16 cellular contexts compared by ENCODE assay signal in the genomic region with DNA sequence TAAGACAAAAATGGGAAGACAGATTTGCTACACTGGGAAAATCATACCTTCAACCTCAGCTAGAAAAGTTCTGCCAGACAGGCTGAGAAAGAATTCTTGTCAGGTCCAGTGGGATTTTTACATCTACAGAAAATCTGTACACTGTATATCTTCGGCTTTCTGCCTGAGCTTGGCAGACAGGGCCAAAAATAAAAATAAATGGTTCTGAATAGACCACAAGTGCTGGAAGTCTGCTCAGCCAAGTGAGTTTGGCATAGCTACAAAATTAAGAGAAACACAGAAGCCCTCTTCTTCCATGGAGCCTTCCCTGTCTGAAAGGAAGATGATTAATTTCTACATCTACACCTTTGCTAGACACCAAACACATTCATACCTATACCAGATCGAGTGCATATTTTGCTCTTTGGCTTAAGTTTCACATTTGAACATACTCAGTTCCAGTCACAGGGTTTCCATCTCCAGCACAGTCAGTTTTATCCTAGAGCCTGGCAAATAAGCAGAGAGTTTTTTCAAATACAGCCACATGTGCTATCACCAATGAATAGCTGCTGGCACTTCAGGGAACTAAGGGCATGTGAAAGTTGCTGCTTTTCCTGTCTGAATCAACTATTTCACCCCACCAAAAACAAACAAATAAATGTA.
"Had no signal": no experiment of that assay in that cellular context is flagged by ENCODE, and none has a peak within 500 bp of the region (broad histone marks: within the 10 kb centered on the region; RNA-seq: fewer than 3 reads in every experiment).

No MANE protein-coding gene starts in this region.

- H3K9me3 ChIP-seq: psoas muscle, right lobe of liver, upper lobe of right lung had no signal

- H3K27ac ChIP-seq: psoas muscle, right lobe of liver, upper lobe of right lung had no signal

- H3K27me3 ChIP-seq: right lobe of liver, upper lobe of right lung had no signal

- H3K36me3 Mint-ChIP-seq: activated naive CD8-positive, alpha-beta T cell; brain had no signal

- H3K27ac Mint-ChIP-seq: activated naive CD8-positive, alpha-beta T cell; dendritic cell treated with granulocyte-macrophage colony-stimulating factor and Interleukin-4, amounts not matched to agents 40 ng/mL and 50 ng/mL, for 4 days; nephron had no signal

- H3K9me3 Mint-ChIP-seq: dendritic cell treated with granulocyte-macrophage colony-stimulating factor and Interleukin-4, amounts not matched to agents 40 ng/mL and 50 ng/mL, for 4 days had no signal

- H3K36me3 ChIP-seq: right lobe of liver, upper lobe of right lung had no signal

- H3K4me3 Mint-ChIP-seq: activated naive CD8-positive, alpha-beta T cell; brain; dendritic cell treated with granulocyte-macrophage colony-stimulating factor and Interleukin-4, amounts not matched to agents 40 ng/mL and 50 ng/mL, for 4 days; nephron had no signal

- H3K4me3 ChIP-seq: psoas muscle, right lobe of liver, upper lobe of right lung had no signal

- H3K27me3 Mint-ChIP-seq: dendritic cell treated with granulocyte-macrophage colony-stimulating factor and Interleukin-4, amounts not matched to agents 40 ng/mL and 50 ng/mL, for 4 days had no signal

- DNase-seq: activated CD4-positive, alpha-beta T cell treated with anti-CD3 and anti-CD28 coated beads, Interleukin-2, amount 50 U/mL, for 4 hours; activated CD4-positive, CD25-positive, alpha-beta regulatory T cell treated with anti-CD3 and anti-CD28 coated beads, Interleukin-2, amount 50 U/mL, for 72 hours; activated T-cell treated with anti-CD3 and anti-CD28 coated beads for 4 hours; amniotic stem cell; effector memory CD4-positive, alpha-beta T cell; nucleus accumbens; psoas muscle; right lobe of liver; stimulated activated naive CD8-positive, alpha-beta T cell treated with anti-CD3 and anti-CD28 coated beads, Interleukin-15, Interleukin-2, amounts not matched to agents 100 U/mL and 50 U/mL, for 24 hours; T-helper 1 cell; T1000; upper lobe of right lung had no signal

- H3K4me1 ChIP-seq: right lobe of liver, upper lobe of right lung had no signal
